Comparison of ENCODE assay signal across 25 cellular contexts in the genomic region with DNA sequence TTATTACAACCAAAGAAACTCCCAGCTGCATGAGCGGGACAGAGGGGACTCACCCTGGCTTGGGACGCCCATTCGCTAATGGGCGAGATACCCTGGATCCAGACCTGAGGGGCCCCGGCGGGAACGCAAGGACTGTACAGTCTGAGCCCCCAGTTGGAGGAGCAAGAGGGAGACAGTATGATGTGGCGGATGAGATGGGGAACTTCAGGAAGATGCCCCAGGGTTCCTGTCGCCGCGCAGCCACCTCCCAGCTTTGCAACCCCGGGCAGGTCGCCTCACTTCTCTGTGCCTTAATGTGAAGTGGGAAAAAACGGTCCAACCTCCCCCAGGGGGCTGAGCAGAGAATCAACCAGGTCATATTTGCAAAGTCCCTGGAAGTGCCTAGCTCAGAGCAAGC.
"Had no signal": no experiment of that assay in that cellular context is flagged by ENCODE, and none has a peak within 500 bp of the region (broad histone marks: within the 10 kb centered on the region; RNA-seq: fewer than 3 reads in every experiment).

No MANE protein-coding gene starts in this region.

- H3K36me3 Mint-ChIP-seq: activated naive CD8-positive, alpha-beta T cell treated with anti-CD3 and anti-CD28 coated beads, Interleukin-2, amount 10 ng/mL, durations not matched to agents 7 days and 5 days; memory B cell; stimulated activated memory B cell treated with anti-CD40 and anti-IgM and Interleukin-4, amounts not matched to agents 10 μg/mL and 1 μg/mL and 100 μg/mL, for 72 hours had no signal

- H3K9me3 Mint-ChIP-seq: activated naive CD4-positive, alpha-beta T cell treated with anti-CD3 and anti-CD28 coated beads for 36 hours; activated naive CD8-positive, alpha-beta T cell treated with anti-CD3 and anti-CD28 coated beads, Interleukin-2, amount 10 ng/mL, durations not matched to agents 7 days and 5 days; activated T-cell treated with anti-CD3 and anti-CD28 coated beads, Interleukin-2, amount 50 U/mL, for 4 hours; nephron progenitor cell; stimulated activated memory B cell treated with anti-CD40 and anti-IgM and Interleukin-4, amounts not matched to agents 10 μg/mL and 1 μg/mL and 100 μg/mL, for 72 hours had no signal

- DNase-seq: activated CD4-positive, alpha-beta T cell treated with anti-CD3 and anti-CD28 coated beads for 4 hours; activated CD4-positive, alpha-beta T cell treated with anti-CD3 and anti-CD28 coated beads, Interleukin-2, amount 50 U/mL, for 48 hours; activated CD4-positive, CD25-positive, alpha-beta regulatory T cell; activated CD8-positive, alpha-beta memory T cell treated with anti-CD3 and anti-CD28 coated beads, Interleukin-2, amount 50 U/mL, for 48 hours; activated effector memory CD4-positive, alpha-beta T cell treated with Interleukin-2 at 50 U/mL for 16 hours; activated naive CD4-positive, alpha-beta T cell treated with anti-CD3 and anti-CD28 coated beads for 36 hours; activated naive CD8-positive, alpha-beta T cell treated with anti-CD3 and anti-CD28 coated beads, Interleukin-2, amount 10 ng/mL, durations not matched to agents 7 days and 5 days; activated T-cell treated with anti-CD3 and anti-CD28 coated beads, Interleukin-2, amount 50 U/mL, for 4 hours; amniotic stem cell; cerebellar nuclear complex; esophagus squamous epithelium; head of caudate nucleus; kidney glomerular epithelial cell; left ventricle myocardium superior; occipital lobe; small intestine; stimulated activated CD4-positive, alpha-beta T cell treated with anti-CD3 and anti-CD28 coated beads, Interleukin-2, amount 100 ng/mL, for 24 hours; T-helper 17 cell; transverse colon had no signal

- H3K27ac Mint-ChIP-seq: activated naive CD4-positive, alpha-beta T cell treated with anti-CD3 and anti-CD28 coated beads for 36 hours; activated naive CD8-positive, alpha-beta T cell treated with anti-CD3 and anti-CD28 coated beads, Interleukin-2, amount 10 ng/mL, durations not matched to agents 7 days and 5 days; memory B cell; nephron progenitor cell; stimulated activated memory B cell treated with anti-CD40 and anti-IgM and Interleukin-4, amounts not matched to agents 10 μg/mL and 1 μg/mL and 100 μg/mL, for 72 hours; T-helper 17 cell had no signal

- H3K4me3 Mint-ChIP-seq: activated naive CD4-positive, alpha-beta T cell treated with anti-CD3 and anti-CD28 coated beads for 36 hours; activated naive CD8-positive, alpha-beta T cell treated with anti-CD3 and anti-CD28 coated beads, Interleukin-2, amount 10 ng/mL, durations not matched to agents 7 days and 5 days; activated T-cell treated with anti-CD3 and anti-CD28 coated beads, Interleukin-2, amount 50 U/mL, for 4 hours; memory B cell; nephron progenitor cell; stimulated activated memory B cell treated with anti-CD40 and anti-IgM and Interleukin-4, amounts not matched to agents 10 μg/mL and 1 μg/mL and 100 μg/mL, for 72 hours; T-helper 17 cell had no signal

- ATAC-seq: activated T-cell treated with anti-CD3 and anti-CD28 coated beads, Interleukin-2, amount 50 U/mL, for 4 hours; gastroesophageal sphincter; sciatic nerve; stimulated activated memory B cell treated with anti-CD40 and anti-IgM and Interleukin-4, amounts not matched to agents 10 μg/mL and 1 μg/mL and 100 μg/mL, for 72 hours; T-helper 17 cell had no signal

- H3K9me3 ChIP-seq: esophagus squamous epithelium, gastroesophageal sphincter, transverse colon had no signal

- H3K36me3 ChIP-seq: breast epithelium, esophagus squamous epithelium, gastroesophageal sphincter, transverse colon had no signal
